9 cellular contexts compared by ENCODE assay signal in the genomic region with DNA sequence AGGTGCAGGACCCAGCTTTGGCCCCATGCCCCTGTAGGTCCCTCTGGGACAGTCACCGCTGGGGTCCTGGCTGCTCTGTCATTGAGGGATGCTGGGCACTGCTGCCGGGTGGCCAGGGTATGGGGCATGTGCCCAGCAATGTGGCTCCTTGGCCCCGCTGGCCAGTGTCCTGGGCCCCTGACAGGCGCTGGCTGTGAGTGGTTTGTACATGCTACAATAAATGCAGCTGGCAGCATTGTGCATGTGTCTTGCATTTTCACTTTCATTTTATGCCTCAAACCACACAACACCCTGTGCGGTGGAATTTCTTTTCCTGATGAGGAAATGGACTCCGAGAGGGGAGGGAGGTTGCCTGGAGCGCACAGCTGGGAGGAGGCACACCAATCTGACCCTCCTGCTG. TPM values are rescaled to one million over a fixed set of nuclear protein-coding genes. Genes with fewer than 3 reads are reported as not detected.
A peak's percentile ranks its signal among the peaks of the same experiment; 100 is the strongest.
DNase-seq lines count a peak whose midpoint lies in the region; ATAC-seq and TF ChIP-seq lines count a peak whose summit lies in the region.
"Had no signal": no experiment of that assay in that cellular context is flagged by ENCODE, and none has a peak within 500 bp of the region (broad histone marks: within the 10 kb centered on the region; RNA-seq: fewer than 3 reads in every experiment).

No MANE protein-coding gene starts in this region.

- H3K27me3 ChIP-seq in adrenal gland: no peaks in the 10 kb centered on the region

- no peak for TF ChIP-seq POLR2A in adrenal gland (IDR thresholded peaks at IDR 0.05)

- H3K4me3 Mint-ChIP-seq in IgD-negative memory B cell: peak overlapping the region; percentile 1 to 91 (median 78)

- H3K36me3 ChIP-seq in adrenal gland (replicated peaks in 1 of 2): peaks cover 0 to 22% of the 10 kb centered on the region in 2 donors

- ATAC-seq in SK-N-SH treated with all-trans-retinoic acid at 6 μM for 48 hours (no peak), HG03469 (IDR thresholded peaks at IDR 0.05; ENCODE audit: unreplicated experiment) (no peak)

- peaks cover 11% of the 10 kb centered on the region for H3K27me3 Mint-ChIP-seq in IgD-negative memory B cell

- 57 to 78% (median 69%) methylated on average over 3 to 7 of the region's 7 CpGs for WGBS in adrenal gland, 4 donors

- H3K27ac Mint-ChIP-seq in IgD-negative memory B cell: peak overlapping the region in 2 of 3 donors; percentile 74 to 92

- H3K9me3 ChIP-seq in adrenal gland (replicated peaks in 1 of 3): no peaks in the 10 kb centered on the region

- H3K4me3 ChIP-seq in adrenal gland: no peak overlapping the region
- H3K4me3 ChIP-seq: smooth muscle cell had no signal

- peak; percentile 22 for DNase-seq in Caki2 (ENCODE audit: low read depth)
- peak; percentile 77 for DNase-seq in amniotic epithelial cell (ENCODE audit: low read depth)
- peak; percentile 26 for DNase-seq in myocyte (ENCODE audit: low read depth)
- DNase-seq in adrenal gland: no peak
- DNase-seq in NCI-H69 (lab: John Stamatoyannopoulos, UW): no peak

- in situ Hi-C loops in Caki2 (cut with HindIII; ENCODE audit: low pct_unique_long_range_greater_than_20kb, low sequenced_read_pairs): no loop called here

- H3K36me3 Mint-ChIP-seq in IgD-negative memory B cell: peaks cover 2% of the 10 kb centered on the region

- peaks cover 9 to 22% (median 18%) of the 10 kb centered on the region in 3 donors for H3K4me1 Mint-ChIP-seq in IgD-negative memory B cell

- peak overlapping the region in 1 of 5 donors; percentile 8 for H3K27ac ChIP-seq in adrenal gland

- H3K9me3 Mint-ChIP-seq in IgD-negative memory B cell: no peaks in the 10 kb centered on the region

- intact Hi-C loops in adrenal gland (cut with DNase I): loop anchor here (5.0 to 10.0 kb wide), 2 partner anchors 436 to 453 kb away; no protein-coding TSS in a partner anchor

- no peak for TF ChIP-seq CTCF in adrenal gland (IDR thresholded peaks at IDR 0.05)

- peaks cover 0 to 5% of the 10 kb centered on the region in 2 donors for H3K4me1 ChIP-seq in adrenal gland (replicated peaks in 1 of 2)

TF ChIP-seq in SK-N-SH treated with all-trans-retinoic acid at 6 μM for 48 hours, 23 proteins besides CTCF, POLR2A, EP300 and RAD21:
- TF ChIP-seq TCF4 (CRISPR knock-in tag; IDR thresholded peaks at IDR 0.05; ENCODE audit: borderline replicate concordance): no peak
- TF ChIP-seq TOX (CRISPR knock-in tag; IDR thresholded peaks at IDR 0.05; ENCODE audit: borderline replicate concordance): no peak
- TF ChIP-seq OSR1 (CRISPR knock-in tag; IDR thresholded peaks at IDR 0.05): no peak
- no peak for TF ChIP-seq CSDC2 (CRISPR knock-in tag; IDR thresholded peaks at IDR 0.05)

RNA-seq across cellular contexts. Expression of gene TSPAN17, which starts 11.5 kb away (rescaled TPM):
- total RNA-seq in Caki2 (2014; rRNA removed; shearing (Covaris generic); ENCODE audit: low replicate concordance): 93.4 and 126 TPM in 2 replicates
- polyA plus RNA-seq in IgD-negative memory B cell (19.5 TPM), adrenal gland (10 to 100 TPM; 35.1 to 52.0 (median 43.8) TPM)
- total RNA-seq in myocyte (47.9 and 50.0 TPM in 2 replicates), adrenal gland (100 to 1,000 TPM in 1 of 8 donors, 10 to 100 TPM in 7; 25.8 to 106 (median 59.5) TPM)
- 70.8 TPM for polyA plus RNA-seq in myocyte (2012)

RNA-seq across cellular contexts. Expression of gene EIF4E1B, which starts 28.3 kb away (rescaled TPM):
- total RNA-seq in Caki2 (2014; rRNA removed; shearing (Covaris generic); ENCODE audit: low replicate concordance): not detected in 2 replicates
- polyA plus RNA-seq in IgD-negative memory B cell (not detected), adrenal gland (under 1 TPM; 0.24 to 0.37 (median 0.24) TPM)
- total RNA-seq in myocyte (not detected in 2 replicates), adrenal gland (under 1 TPM in 1 of 8 donors, not detected in 7; 0.28 TPM)
- polyA plus RNA-seq in myocyte (2012): not detected
- total RNA-seq: smooth muscle cell had no signal
- polyA plus RNA-seq: smooth muscle cell had no signal

RNA-seq across cellular contexts. Expression of gene SNCB, which starts 28.5 kb away (rescaled TPM):
- not detected in 2 replicates for total RNA-seq in Caki2 (2014; rRNA removed; shearing (Covaris generic); ENCODE audit: low replicate concordance)
- not detected for polyA plus RNA-seq in IgD-negative memory B cell
- 0.16 and 1.0 TPM in 2 replicates for total RNA-seq in myocyte
- 0.42 TPM for polyA plus RNA-seq in myocyte (2012)
- 1 to 10 TPM in 2 of 8 donors, under 1 TPM in 2, not detected in 4; 0.19 to 2.4 (median 1.4) TPM for total RNA-seq in adrenal gland
- 1 to 10 TPM; 1.0 to 8.6 (median 2.8) TPM for polyA plus RNA-seq in adrenal gland

RNA-seq across cellular contexts. Expression of gene GPRIN1, which starts 48.9 kb away (rescaled TPM):
- total RNA-seq in Caki2 (2014; rRNA removed; shearing (Covaris generic); ENCODE audit: low replicate concordance): 30.1 and 36.8 TPM in 2 replicates
- 0.35 TPM for polyA plus RNA-seq in IgD-negative memory B cell
- total RNA-seq in myocyte: 5.2 and 9.6 TPM in 2 replicates
- polyA plus RNA-seq in myocyte (2012): 2.4 TPM
- 1 to 10 TPM in 4 of 8 donors, under 1 TPM in 4; 0.42 to 4.0 (median 1.2) TPM for total RNA-seq in adrenal gland
- polyA plus RNA-seq in adrenal gland: 1 to 10 TPM in 2 of 3 donors, under 1 TPM in 1; 0.81 to 2.2 (median 1.3) TPM

Comparison
In these comparisons a context has a peak if more than half of its experiments do, and no peak if none do; other contexts are left out.
1. DNase-seq: peak in Caki2 (single experiment), amniotic epithelial cell (single experiment) and myocyte (single experiment); none in adrenal gland (0 of 7) and NCI-H69 (single experiment).